In genomic region chr17:45224671-45225050, GRCh38 we compare ENCODE assay signal across 1 cellular context.
TF ChIP-seq lines count a peak whose summit lies in the region.

No MANE protein-coding gene starts in this region.

TF ChIP-seq in GM12878, 131 proteins besides CTCF, POLR2A, EP300 and RAD21:
- TF ChIP-seq YY1 (IDR thresholded peaks at IDR 0.05; ENCODE audit: low read depth, low read length) (peak; percentile 47; the same call in 1 of the 2 replicates), ZNF384 (IDR thresholded peaks at IDR 0.05; ENCODE audit: borderline replicate concordance, low read depth, low read length) (no peak)
